In the genomic region with DNA sequence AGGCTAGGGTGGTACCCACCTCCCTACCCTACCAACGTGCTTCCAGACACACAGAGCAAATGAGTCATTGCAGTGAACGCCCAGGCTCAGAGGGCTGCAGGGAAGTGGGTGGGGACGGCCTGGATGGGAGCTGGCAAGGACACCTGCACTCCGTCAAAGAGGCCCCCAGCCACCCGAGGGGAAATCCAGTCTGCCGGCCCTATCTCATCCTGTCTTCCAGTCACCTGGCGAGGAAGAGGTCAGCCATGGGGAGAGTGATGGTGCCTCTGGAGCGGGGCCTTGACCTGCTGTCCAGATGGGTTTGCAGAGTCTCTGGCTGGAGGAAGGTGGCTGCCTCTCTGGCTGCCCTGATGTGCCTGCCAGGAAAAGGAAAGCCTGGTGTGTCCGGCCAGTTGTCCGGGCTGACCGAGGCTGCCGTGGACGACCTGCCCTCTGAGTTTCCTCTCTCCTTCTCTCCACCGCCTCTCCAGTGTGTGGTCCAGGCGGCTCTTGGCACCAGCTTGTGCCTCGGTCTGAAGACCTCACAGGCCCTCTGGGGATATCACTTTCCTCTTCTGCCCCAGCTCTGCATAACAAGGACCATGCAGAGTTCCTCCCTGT, we compare ENCODE assay signal across 1 cellular context.
TF ChIP-seq lines count a peak whose summit lies in the region.

No MANE protein-coding gene starts in this region.

TF ChIP-seq in GM23338, 12 proteins besides CTCF, POLR2A, EP300 and RAD21 (continued from another document):
- no peak for TF ChIP-seq ZNF462 (CRISPR knock-in tag; IDR thresholded peaks at IDR 0.05)
- no peak for TF ChIP-seq STAT1 (IDR thresholded peaks at IDR 0.05; ENCODE audit: unreplicated experiment)
- TF ChIP-seq POLR2AphosphoS5 (IDR thresholded peaks at IDR 0.05; ENCODE audit: low read depth), result no peak
